10 cellular contexts compared by ENCODE assay signal in genomic region chr4:41963105-41963504, GRCh38. TPM values are rescaled to one million over a fixed set of nuclear protein-coding genes. Genes with fewer than 3 reads are reported as not detected.
A peak's percentile ranks its signal among the peaks of the same experiment; 100 is the strongest.
DNase-seq lines count a peak whose midpoint lies in the region; ATAC-seq and TF ChIP-seq lines count a peak whose summit lies in the region.
"Had no signal": no experiment of that assay in that cellular context is flagged by ENCODE, and none has a peak within 500 bp of the region (broad histone marks: within the 10 kb centered on the region; RNA-seq: fewer than 3 reads in every experiment).

No MANE protein-coding gene starts in this region.

- no peak overlapping the region for H3K9ac ChIP-seq in OCI-LY3 (ENCODE audit: low read length)

- H3K36me3 ChIP-seq in heart right ventricle (no peaks in the 10 kb centered on the region), OCI-LY3 (replicated peaks; ENCODE audit: low read depth, low read length) (peaks cover 7% of the 10 kb centered on the region)

- DNase-seq in heart right ventricle (no peak), right cardiac atrium (no peak), fibroblast of mammary gland (ENCODE audit: low read depth) (peak; percentile 30), type B pancreatic cell (ENCODE audit: extremely low spot score, unreplicated experiment) (no peak), DMS79 (lab: John Stamatoyannopoulos, UW) (no peak)
- DNase-seq in activated CD4-positive, alpha-beta T cell treated with anti-CD3 and anti-CD28 coated beads for 4 hours = no peak

- H3K27ac Mint-ChIP-seq in type B pancreatic cell = no peak overlapping the region
- H3K27ac Mint-ChIP-seq: stimulated activated naive CD8-positive, alpha-beta T cell treated with anti-CD3 and anti-CD28 coated beads, Interleukin-15, Interleukin-2, amounts not matched to agents 100 ng/mL and 50 ng/mL, for 24 hours had no signal

- H3K27me3 Mint-ChIP-seq in type B pancreatic cell = no peaks in the 10 kb centered on the region
- H3K27me3 Mint-ChIP-seq: naive thymus-derived CD8-positive, alpha-beta T cell; stimulated activated naive CD8-positive, alpha-beta T cell treated with anti-CD3 and anti-CD28 coated beads, Interleukin-15, Interleukin-2, amounts not matched to agents 100 ng/mL and 50 ng/mL, for 24 hours had no signal

- no peaks in the 10 kb centered on the region for H3K79me2 ChIP-seq in OCI-LY3 (ENCODE audit: low read length)

- intact Hi-C loops in heart right ventricle (cut with DNase I) (no loop called here), right cardiac atrium (cut with DNase I) (no loop called here)

- H3K4me3 ChIP-seq in heart right ventricle (no peak overlapping the region), right cardiac atrium (ENCODE audit: low read length) (no peak overlapping the region), OCI-LY3 (ENCODE audit: low read length) (no peak overlapping the region), fibroblast of mammary gland (ENCODE audit: control insufficient read depth, low read depth, low read length) (no peak overlapping the region)

- no peak for ATAC-seq in heart right ventricle
- ATAC-seq in right cardiac atrium = no peak
- no peak for ATAC-seq in HG02798 (IDR thresholded peaks at IDR 0.05; ENCODE audit: poor library complexity, unreplicated experiment)
- ATAC-seq: naive thymus-derived CD8-positive, alpha-beta T cell had no signal

- H3K9me3 ChIP-seq in heart right ventricle = peaks cover 0 to 3% (median 0%) of the 10 kb centered on the region in 11 donors
- no peaks in the 10 kb centered on the region for H3K9me3 ChIP-seq in right cardiac atrium (ENCODE audit: control insufficient read depth, low read length)
- H3K9me3 ChIP-seq in OCI-LY3 (ENCODE audit: insufficient read depth, low read length) = no peaks in the 10 kb centered on the region

- no peak overlapping the region for H3K4me3 Mint-ChIP-seq in type B pancreatic cell
- H3K4me3 Mint-ChIP-seq: naive thymus-derived CD8-positive, alpha-beta T cell; stimulated activated naive CD8-positive, alpha-beta T cell treated with anti-CD3 and anti-CD28 coated beads, Interleukin-15, Interleukin-2, amounts not matched to agents 100 ng/mL and 50 ng/mL, for 24 hours had no signal

- H4K20me1 ChIP-seq in OCI-LY3 (ENCODE audit: insufficient read depth, low read length) = no peaks in the 10 kb centered on the region

- no peak overlapping the region for H3K4me2 ChIP-seq in OCI-LY3 (ENCODE audit: low read length)

- H3K4me1 ChIP-seq in heart right ventricle = peaks cover 0 to 5% (median 0%) of the 10 kb centered on the region in 9 donors
- no peaks in the 10 kb centered on the region for H3K4me1 ChIP-seq in right cardiac atrium (ENCODE audit: control insufficient read depth, insufficient read depth, low read length)
- no peaks in the 10 kb centered on the region for H3K4me1 ChIP-seq in OCI-LY3 (ENCODE audit: low read length)

- WGBS in heart right ventricle, 2 donors = 95 to 98% methylated on average over 4 of the region's 4 CpGs
- WGBS in right cardiac atrium = 92% methylated on average over 4 of the region's 4 CpGs

- H3K27ac ChIP-seq in heart right ventricle (no peak overlapping the region), right cardiac atrium (ENCODE audit: low read length) (no peak overlapping the region), OCI-LY3 (ENCODE audit: low read length) (no peak overlapping the region)

- TF ChIP-seq CTCF in heart right ventricle (IDR thresholded peaks at IDR 0.05) (peak in 8 of 9 donors; percentile 7 to 45 (median 34)), OCI-LY3 (IDR thresholded peaks at IDR 0.05; ENCODE audit: low read depth, low read length) (peak; percentile 54), fibroblast of mammary gland (conservative IDR thresholded peaks at IDR 0.05; ENCODE audit: control insufficient read depth, insufficient read depth, low read depth, low read length) (peak; percentile 26), type B pancreatic cell (conservative IDR thresholded peaks at IDR 0.05) (peak; percentile 69)

- H3K27me3 ChIP-seq in heart right ventricle (no peaks in the 10 kb centered on the region), right cardiac atrium (ENCODE audit: control insufficient read depth, insufficient read depth) (no peaks in the 10 kb centered on the region), OCI-LY3 (ENCODE audit: low read depth, low read length) (no peaks in the 10 kb centered on the region)

- H3K9me3 Mint-ChIP-seq in type B pancreatic cell = peaks cover 1% of the 10 kb centered on the region

- no peak overlapping the region for H2AFZ ChIP-seq in OCI-LY3 (ENCODE audit: low read depth, low read length)

- H3K4me1 Mint-ChIP-seq in type B pancreatic cell (ENCODE audit: unreplicated experiment) = no peaks in the 10 kb centered on the region
- H3K4me1 Mint-ChIP-seq: naive thymus-derived CD8-positive, alpha-beta T cell had no signal

- H3K36me3 Mint-ChIP-seq in type B pancreatic cell = peaks cover 7% of the 10 kb centered on the region

RNA-seq across cellular contexts. Expression of gene DCAF4L1, which starts 18.5 kb away (rescaled TPM):
- total RNA-seq in heart right ventricle (under 1 TPM in 9 of 10 donors, not detected in 1; 0.12 to 0.29 (median 0.23) TPM), right cardiac atrium (under 1 TPM; 0.11 to 0.42 (median 0.14) TPM), type B pancreatic cell (ENCODE audit: low replicate concordance) (0.12 and 0.17 TPM in 2 replicates)
- polyA plus RNA-seq in heart right ventricle (under 1 TPM; 0.14 to 0.51 TPM), right cardiac atrium (0.07 TPM)

RNA-seq across cellular contexts. Expression of gene SLC30A9, which starts 27.2 kb away (rescaled TPM):
- 10 to 100 TPM; 73.8 to 95.0 (median 82.2) TPM for total RNA-seq in heart right ventricle
- polyA plus RNA-seq in heart right ventricle = 10 to 100 TPM in 1 of 2 donors, 1 to 10 TPM in 1; 9.8 to 16.2 TPM
- 10 to 100 TPM; 62.3 to 72.1 (median 69.7) TPM for total RNA-seq in right cardiac atrium
- polyA plus RNA-seq in right cardiac atrium = 17.8 TPM
- total RNA-seq in type B pancreatic cell (ENCODE audit: low replicate concordance) = 50.1 and 61.4 TPM in 2 replicates

RNA-seq across cellular contexts. Expression of gene TMEM33, which starts 27.9 kb away (rescaled TPM):
- 10 to 100 TPM; 22.8 to 31.2 (median 27.0) TPM for total RNA-seq in heart right ventricle
- polyA plus RNA-seq in heart right ventricle = 1 to 10 TPM; 4.7 to 8.7 TPM
- 10 to 100 TPM; 22.1 to 32.1 (median 27.5) TPM for total RNA-seq in right cardiac atrium
- polyA plus RNA-seq in right cardiac atrium = 8.9 TPM
- total RNA-seq in type B pancreatic cell (ENCODE audit: low replicate concordance) = 60.5 and 64.3 TPM in 2 replicates
